14 cellular contexts compared by ENCODE assay signal in genomic region chr1:26829214-26829911, GRCh38. TPM values are rescaled to one million over a fixed set of nuclear protein-coding genes. Genes with fewer than 3 reads are reported as not detected.
DNase-seq lines count a peak whose midpoint lies in the region; ATAC-seq, FAIRE-seq and TF ChIP-seq lines count a peak whose summit lies in the region.
"Had no signal": no experiment of that assay in that cellular context is flagged by ENCODE, and none has a peak within 500 bp of the region (broad histone marks: within the 10 kb centered on the region; RNA-seq: fewer than 3 reads in every experiment).

No MANE protein-coding gene starts in this region.

- peak overlapping the region; percentile 17 for H3K4me3 ChIP-seq in DOHH2 (ENCODE audit: low read length)
- peak overlapping the region; percentile 66; the same call in 1 of the 2 replicates for H3K4me3 ChIP-seq in HFF-Myc (replicated peaks; ENCODE audit: low read depth, low read length)
- H3K4me3 ChIP-seq in GM12878, result peak overlapping the region; percentile 82
- no peak overlapping the region for H3K4me3 ChIP-seq in neural progenitor cell
- H3K4me3 ChIP-seq: gastroesophageal sphincter had no signal

- H3K4me3 Mint-ChIP-seq in neural progenitor cell, result peak overlapping the region; percentile 30

- no peak overlapping the region for H3K27ac ChIP-seq in DOHH2 (ENCODE audit: low read depth, low read length)
- H3K27ac ChIP-seq in GM12878 (ENCODE audit: control insufficient read depth, insufficient read depth), result peak overlapping the region; percentile 84
- no peak overlapping the region for H3K27ac ChIP-seq in neural progenitor cell

- no peak overlapping the region for H2AFZ ChIP-seq in GM12878 (ENCODE audit: control insufficient read depth, low read depth, low read length)
- no peak overlapping the region for H2AFZ ChIP-seq in neural progenitor cell (replicated peaks)

- H3K4me1 ChIP-seq in DOHH2 (ENCODE audit: control insufficient read depth, low read length), result peaks cover 59% of the 10 kb centered on the region
- peaks cover 39% of the 10 kb centered on the region for H3K4me1 ChIP-seq in GM12878 (ENCODE audit: control insufficient read depth, insufficient read depth, low read length)
- peaks cover 30% of the 10 kb centered on the region for H3K4me1 ChIP-seq in neural progenitor cell

- no TSS peak for BruUV-seq in GM12878 (replicated peaks; lab: Mats Ljungman, UMichigan)

- peaks cover 39% of the 10 kb centered on the region for H3K36me3 ChIP-seq in DOHH2 (ENCODE audit: control insufficient read depth, low read length)
- peaks cover 5 to 20% of the 10 kb centered on the region in 2 experiments for H3K36me3 ChIP-seq in GM12878 (ENCODE audit: control insufficient read depth in 2 of 2, insufficient read depth in 2 of 2, low read length in 1 of 2)
- no peaks in the 10 kb centered on the region for H3K36me3 ChIP-seq in neural progenitor cell

- peaks cover 17% of the 10 kb centered on the region for H3K36me3 Mint-ChIP-seq in neural progenitor cell

- H3K9me3 Mint-ChIP-seq in neural progenitor cell, result no peaks in the 10 kb centered on the region

- CTCF ChIA-PET in GM12878 (lab: Yijun Ruan, JAX), result interaction anchor here (0.7 to 7.7 kb wide), 15 partner anchors 8 to 329 kb away, joined by 3 to 117 read pairs (median 4); partner anchors contain the start of gene PIGV

- SMC1A ChIA-PET in GM12878 (lab: Charles Lee; ENCODE audit: uncharacterized antibody, unreplicated experiment), result interaction anchor here (0.6 to 7.2 kb wide), 12 partner anchors 9 to 227 kb away, joined by 3 to 57 read pairs (median 4); no protein-coding TSS in a partner anchor

- DNase-seq in HFF-Myc (ENCODE audit: extremely low read depth, low read depth), result no peak
- DNase-seq in GM12878 (ENCODE audit: low read depth, low spot score), result no peak
- DNase-seq in neural progenitor cell (ENCODE audit: low spot score), result peak; percentile 33
- no peak for DNase-seq in SK-N-DZ (ENCODE audit: low spot score)
- no peak for DNase-seq in activated CD8-positive, alpha-beta memory T cell treated with anti-CD3 and anti-CD28 coated beads, Interleukin-2, amount 50 U/mL, for 4 hours
- no peak for DNase-seq in AG08395 (ENCODE audit: low spot score)
- no peak for DNase-seq in SW480 (ENCODE audit: low spot score)
- DNase-seq: dermis blood vessel endothelial cell, EL, mammary epithelial cell, SW 1271 had no signal

- H3K9me3 ChIP-seq in DOHH2 (ENCODE audit: control insufficient read depth, insufficient read depth, low read length) (no peaks in the 10 kb centered on the region), GM12878 (replicated peaks; ENCODE audit: control insufficient read depth, insufficient read depth, low read length) (no peaks in the 10 kb centered on the region), neural progenitor cell (ENCODE audit: low read depth) (no peaks in the 10 kb centered on the region)
- H3K9me3 ChIP-seq: gastroesophageal sphincter had no signal

- TF ChIP-seq CTCF in DOHH2 (IDR thresholded peaks at IDR 0.05; ENCODE audit: low read depth, low read length, poor library complexity, severe bottlenecking) (no peak), HFF-Myc (IDR thresholded peaks at IDR 0.05; ENCODE audit: low read depth, low read length, missing control alignments) (no peak), GM12878 (IDR thresholded peaks at IDR 0.05 in 2 of 3, conservative IDR thresholded peaks at IDR 0.05 in 1 of 3; ENCODE audit: control insufficient read depth in 2 of 3, extremely low read depth in 1 of 3, insufficient read depth in 1 of 3, low read depth in 3 of 3, low read length in 3 of 3) (peak in 1 of 3 experiments; percentile 15; a peak in 1 of 6 replicates), neural progenitor cell (IDR thresholded peaks at IDR 0.05) (no peak)

- RAD21 ChIA-PET in GM12878 (lab: Charles Lee; ENCODE audit: unreplicated experiment), result interaction anchor here (0.9 to 2.1 kb wide), 9 partner anchors 9 to 86 kb away, joined by 3 to 13 read pairs (median 4); partner anchors contain the start of gene PIGV

- H3K4me1 Mint-ChIP-seq in neural progenitor cell, result peaks cover 36% of the 10 kb centered on the region

- H3K27me3 Mint-ChIP-seq in neural progenitor cell (ENCODE audit: insufficient read depth, low read depth), result peaks cover 14% of the 10 kb centered on the region

- no peak for FAIRE-seq in GM12878 (lab: Jason Lieb, UNC)
- FAIRE-seq: H1 had no signal

- H3F3A ChIP-seq in DOHH2 (ENCODE audit: control insufficient read depth, insufficient read depth) (peaks cover 12% of the 10 kb centered on the region), neural progenitor cell (ENCODE audit: low read depth) (peaks cover 29% of the 10 kb centered on the region)

- H3K27me3 ChIP-seq in DOHH2 (ENCODE audit: control insufficient read depth, low read length) (no peaks in the 10 kb centered on the region), GM12878 (replicated peaks in 1 of 2; ENCODE audit: control insufficient read depth in 2 of 2, insufficient read depth in 2 of 2, low read length in 1 of 2) (no peaks in the 10 kb centered on the region), neural progenitor cell (no peaks in the 10 kb centered on the region)
- H3K27me3 ChIP-seq: gastroesophageal sphincter had no signal

- no peaks in the 10 kb centered on the region for H3K9me2 ChIP-seq in DOHH2 (replicated peaks; ENCODE audit: control insufficient read depth, low read length)

- H4K20me1 ChIP-seq in DOHH2 (ENCODE audit: control insufficient read depth, insufficient read depth, low read depth, low read length) (no peaks in the 10 kb centered on the region), GM12878 (ENCODE audit: control insufficient read depth, insufficient read depth) (no peaks in the 10 kb centered on the region), neural progenitor cell (ENCODE audit: low read depth) (peaks cover 61% of the 10 kb centered on the region)

- H3K27ac Mint-ChIP-seq in neural progenitor cell, result no peak overlapping the region

- TF ChIP-seq EP300 in GM12878 (IDR thresholded peaks at IDR 0.05; ENCODE audit: borderline replicate concordance in 1 of 2, control insufficient read depth in 1 of 2, low read depth in 2 of 2, low read length in 2 of 2), result no peak

- peaks cover 49% of the 10 kb centered on the region for H3K79me2 ChIP-seq in DOHH2 (ENCODE audit: control insufficient read depth, low read length)
- H3K79me2 ChIP-seq in GM12878 (ENCODE audit: control insufficient read depth, insufficient read depth, low read length), result peaks cover 74% of the 10 kb centered on the region
- peaks cover 51% of the 10 kb centered on the region for H3K79me2 ChIP-seq in neural progenitor cell (ENCODE audit: low read depth)

- ATAC-seq in GM12878, result 0 out of 3 replicates have a peak, but pooled peaks have one; percentile 1
- ATAC-seq: gastroesophageal sphincter had no signal

- POLR2A ChIA-PET in GM12878 (lab: Charles Lee), result interaction anchor here (0.6 to 7.6 kb wide), 8 partner anchors 8 to 1477 kb away, joined by 3 to 56 read pairs (median 5); no protein-coding TSS in a partner anchor

- in situ Hi-C loops in GM12878 (cut with MboI), result loop anchor here (5.0 kb wide), 1 partner anchor 52 kb away; no protein-coding TSS in a partner anchor

- intact Hi-C loops in GM12878 (cut with micrococcal nuclease; ENCODE audit: unreplicated experiment), result loop anchor here (5.0 kb wide), 1 partner anchor 38 kb away; no protein-coding TSS in a partner anchor

- peak overlapping the region; percentile 70 for H3K9ac ChIP-seq in GM12878 (ENCODE audit: control insufficient read depth, insufficient read depth, low read length)
- H3K9ac ChIP-seq in neural progenitor cell, result no peak overlapping the region

- 90% methylated on average over 6 of the region's 6 CpGs for WGBS in GM12878 (ENCODE audit: insufficient coverage, insufficient replicate concordance, low lambda C conversion rate, missing lambda C conversion rate)

- peak overlapping the region; percentile 62 for H3K4me2 ChIP-seq in DOHH2 (ENCODE audit: low read length)
- H3K4me2 ChIP-seq in GM12878 (ENCODE audit: control insufficient read depth, insufficient read depth), result peak overlapping the region; percentile 99
- peak overlapping the region; percentile 99 for H3K4me2 ChIP-seq in neural progenitor cell

- no peak for TF ChIP-seq RAD21 in GM12878 (IDR thresholded peaks at IDR 0.05; ENCODE audit: insufficient read depth, low read depth, low read length)

- TF ChIP-seq POLR2A in GM12878 (IDR thresholded peaks at IDR 0.05; ENCODE audit: low read depth, low read length), result no peak; the same call in 1 of the 2 replicates

RNA-seq across cellular contexts. Expression of gene ZDHHC18, which starts 2.9 kb away (rescaled TPM):
- 51.2 and 54.8 TPM in 2 replicates for total RNA-seq in GM12878 (2013; cell fraction: nucleolus; rRNA removed)
- total RNA-seq in GM12878 (2014; rRNA removed) (22.0 and 25.0 TPM in 2 replicates), GM12878 (2014; rRNA removed; fragmentation: Illumina TruSeq; extraction: Trizol) (17.3 and 17.6 TPM in 2 replicates), GM12878 (2021) (34.4 and 35.9 TPM in 2 replicates), neural progenitor cell (ENCODE audit: low replicate concordance) (30.4 and 52.2 TPM in 2 replicates)
- 7.9 TPM for polyA plus RNA-seq in GM12878 (2011; ENCODE audit: low read depth)
- polyA plus RNA-seq in GM12878 (2011; rRNA removed) (41.8 and 81.2 TPM in 2 replicates), GM12878 (2014; fragmentation: Illumina TruSeq; extraction: Trizol) (31.7 and 39.1 TPM in 2 replicates), GM12878 (2014; fragmentation: Nextera tagmentation; extraction: Ambion mirVana) (1 to 10 TPM in 1 of 2 experiments, under 1 TPM in 1; 0.40 to 1.2 TPM), GM12878 (2014; rRNA removed) (40.7 and 42.7 TPM in 2 replicates), GM12878 (2016; fragmentation: Nextera tagmentation; extraction: Ambion mirVana) (1 to 10 TPM; 1.3 to 2.0 TPM)
- 113 and 114 TPM in 2 replicates for polyA plus RNA-seq in GM12878 (2011; cell fraction: cytosol; rRNA removed)
- polyA plus RNA-seq in GM12878 (2011; cell fraction: nucleus; rRNA removed), result 122 and 163 TPM in 2 replicates
- 30.3 and 34.7 TPM in 2 replicates for polyA plus RNA-seq in GM12878 (2012)
- 65.5 and 92.0 TPM in 2 replicates for polyA minus RNA-seq in GM12878 (2011; rRNA and poly(A)+ RNA removed)
- 22.5 and 32.2 TPM in 2 replicates for polyA minus RNA-seq in GM12878 (2011; cell fraction: cytosol; rRNA and poly(A)+ RNA removed)
- polyA minus RNA-seq in GM12878 (2011; cell fraction: nucleus; rRNA and poly(A)+ RNA removed), result 14.6 and 18.0 TPM in 2 replicates
- 22.8 and 25.8 TPM in 2 replicates for polyA plus RNA-seq in SK-N-DZ (2014; cell fraction: cytosol; rRNA removed)
- polyA plus RNA-seq in SK-N-DZ (2014; cell fraction: nucleus; rRNA removed), result 18.4 and 19.8 TPM in 2 replicates

RNA-seq across cellular contexts. Expression of gene SFN, which starts 33.6 kb away (rescaled TPM):
- total RNA-seq in GM12878 (2013; cell fraction: nucleolus; rRNA removed), result 0.64 and 1.1 TPM in 2 replicates
- total RNA-seq in GM12878 (2014; rRNA removed), result 2.0 and 2.7 TPM in 2 replicates
- total RNA-seq in GM12878 (2014; rRNA removed; fragmentation: Illumina TruSeq; extraction: Trizol), result 1.7 and 2.1 TPM in 2 replicates
- total RNA-seq in GM12878 (2021), result 2.9 and 4.1 TPM in 2 replicates
- polyA plus RNA-seq in GM12878 (2011; ENCODE audit: low read depth), result 0.71 TPM
- 0.06 and 0.19 TPM in 2 replicates for polyA plus RNA-seq in GM12878 (2011; rRNA removed)
- 0.10 and 0.13 TPM in 2 replicates for polyA plus RNA-seq in GM12878 (2011; cell fraction: cytosol; rRNA removed)
- polyA plus RNA-seq in GM12878 (2011; cell fraction: nucleus; rRNA removed), result 0.24 and 0.48 TPM in 2 replicates
- polyA plus RNA-seq in GM12878 (2012), result 3.6 and 3.8 TPM in 2 replicates
- 0.14 and 1.2 TPM in 2 replicates for polyA plus RNA-seq in GM12878 (2014; fragmentation: Illumina TruSeq; extraction: Trizol)
- polyA plus RNA-seq in GM12878 (2014; fragmentation: Nextera tagmentation; extraction: Ambion mirVana), result under 1 TPM; 0.27 to 0.33 TPM
- 2.7 and 3.2 TPM in 2 replicates for polyA plus RNA-seq in GM12878 (2014; rRNA removed)
- under 1 TPM; 0.63 to 0.82 TPM for polyA plus RNA-seq in GM12878 (2016; fragmentation: Nextera tagmentation; extraction: Ambion mirVana)
- polyA minus RNA-seq in GM12878 (2011; rRNA and poly(A)+ RNA removed), result 0.26 TPM in 1 of 2 replicates, not detected in the other
- 3.7 and 4.8 TPM in 2 replicates for polyA minus RNA-seq in GM12878 (2011; cell fraction: cytosol; rRNA and poly(A)+ RNA removed)
- 0.85 and 1.3 TPM in 2 replicates for polyA minus RNA-seq in GM12878 (2011; cell fraction: nucleus; rRNA and poly(A)+ RNA removed)
- total RNA-seq in neural progenitor cell (ENCODE audit: low replicate concordance), result 0.21 and 0.99 TPM in 2 replicates
- 0.81 TPM in 1 of 2 replicates, not detected in the other for polyA plus RNA-seq in SK-N-DZ (2014; cell fraction: cytosol; rRNA removed)
- 0.12 TPM in 1 of 2 replicates, not detected in the other for polyA plus RNA-seq in SK-N-DZ (2014; cell fraction: nucleus; rRNA removed)

RNA-seq across cellular contexts. Expression of gene PIGV, which starts 41.6 kb away (rescaled TPM):
- 25.1 and 27.4 TPM in 2 replicates for total RNA-seq in GM12878 (2013; cell fraction: nucleolus; rRNA removed)
- total RNA-seq in GM12878 (2014; rRNA removed) (13.5 and 15.4 TPM in 2 replicates), GM12878 (2014; rRNA removed; fragmentation: Illumina TruSeq; extraction: Trizol) (10.9 and 11.1 TPM in 2 replicates), GM12878 (2021) (10.4 and 10.7 TPM in 2 replicates), neural progenitor cell (ENCODE audit: low replicate concordance) (19.4 and 19.7 TPM in 2 replicates)
- polyA plus RNA-seq in GM12878 (2011; ENCODE audit: low read depth), result 8.8 TPM
- polyA plus RNA-seq in GM12878 (2011; rRNA removed) (11.0 and 17.3 TPM in 2 replicates), GM12878 (2014; fragmentation: Illumina TruSeq; extraction: Trizol) (10.4 and 11.2 TPM in 2 replicates), GM12878 (2014; fragmentation: Nextera tagmentation; extraction: Ambion mirVana) (10 to 100 TPM in 1 of 2 experiments, 1 to 10 TPM in 1; 8.8 to 12.8 TPM), GM12878 (2014; rRNA removed) (8.0 and 9.8 TPM in 2 replicates), GM12878 (2016; fragmentation: Nextera tagmentation; extraction: Ambion mirVana) (10 to 100 TPM; 15.8 to 18.1 TPM)
- polyA plus RNA-seq in GM12878 (2011; cell fraction: cytosol; rRNA removed), result 18.7 and 19.3 TPM in 2 replicates
- polyA plus RNA-seq in GM12878 (2011; cell fraction: nucleus; rRNA removed), result 14.3 and 16.5 TPM in 2 replicates
- 12.6 and 14.0 TPM in 2 replicates for polyA plus RNA-seq in GM12878 (2012)
- polyA minus RNA-seq in GM12878 (2011; rRNA and poly(A)+ RNA removed), result 17.5 and 26.6 TPM in 2 replicates
- 4.3 and 5.8 TPM in 2 replicates for polyA minus RNA-seq in GM12878 (2011; cell fraction: cytosol; rRNA and poly(A)+ RNA removed)
- 11.5 and 19.5 TPM in 2 replicates for polyA minus RNA-seq in GM12878 (2011; cell fraction: nucleus; rRNA and poly(A)+ RNA removed)
- 10.4 and 13.6 TPM in 2 replicates for polyA plus RNA-seq in SK-N-DZ (2014; cell fraction: cytosol; rRNA removed)
- polyA plus RNA-seq in SK-N-DZ (2014; cell fraction: nucleus; rRNA removed), result 5.5 and 6.5 TPM in 2 replicates
